Comparison of ENCODE assay signal across 8 cellular contexts in genomic region chr4:40515398-40516293, GRCh38.
A peak's percentile ranks its signal among the peaks of the same experiment; 100 is the strongest.
DNase-seq lines count a peak whose midpoint lies in the region; ATAC-seq lines count a peak whose summit lies in the region.

No MANE protein-coding gene starts in this region.

- H4K91ac ChIP-seq in mesenchymal stem cell (ENCODE audit: low read length), result no peak overlapping the region

- H3K4me3 ChIP-seq in mesenchymal stem cell (ENCODE audit: insufficient read depth in 1 of 2, low read depth in 1 of 2, low read length in 2 of 2), result no peak overlapping the region

- no peak overlapping the region for H3K27ac Mint-ChIP-seq in activated T-cell treated with anti-CD3 and anti-CD28 coated beads, Interleukin-2, amount 50 U/mL, for 72 hours

- H2AK5ac ChIP-seq in mesenchymal stem cell (ENCODE audit: low read length, severe bottlenecking), result peak overlapping the region; percentile 12

- H3K36me3 Mint-ChIP-seq in activated T-cell treated with anti-CD3 and anti-CD28 coated beads, Interleukin-2, amount 50 U/mL, for 72 hours (ENCODE audit: insufficient read depth in 2 of 2), result no peaks in the 10 kb centered on the region

- no peak overlapping the region for H2BK120ac ChIP-seq in mesenchymal stem cell (ENCODE audit: low read depth, low read length)

- H3K14ac ChIP-seq in mesenchymal stem cell (ENCODE audit: low read length in 2 of 2), result no peak overlapping the region

- peak overlapping the region; percentile 9 for H4K8ac ChIP-seq in mesenchymal stem cell (ENCODE audit: low read length)

- H2AFZ ChIP-seq in mesenchymal stem cell (ENCODE audit: low read depth, low read length), result peak overlapping the region; percentile 42

- H3K27me3 Mint-ChIP-seq in activated T-cell treated with anti-CD3 and anti-CD28 coated beads, Interleukin-2, amount 50 U/mL, for 72 hours (ENCODE audit: low read depth), result no peaks in the 10 kb centered on the region

- H3K27me3 ChIP-seq in mesenchymal stem cell (ENCODE audit: control insufficient read depth in 1 of 2, insufficient read depth in 1 of 2, low read length in 2 of 2), result no peaks in the 10 kb centered on the region

- DNase-seq in ELR (ENCODE audit: low read depth) (peak; percentile 7), mesenchymal stem cell (peak; percentile 16), ureter (ENCODE audit: low spot score) (no peak), NCI-H1436 treated with DMSO at 0.1 percent for 48 hours (lab: John Stamatoyannopoulos, UW) (no peak), mesenteric fat pad (ENCODE audit: low spot score) (no peak)
- peak in 1 of 2 donors; percentile 10 for DNase-seq in activated T-cell treated with anti-CD3 and anti-CD28 coated beads, Interleukin-2, amount 50 U/mL, for 72 hours

- H3K36me3 ChIP-seq in mesenchymal stem cell (ENCODE audit: control insufficient read depth in 1 of 2, insufficient read depth in 2 of 2, low read depth in 1 of 2, low read length in 2 of 2), result no peaks in the 10 kb centered on the region

- H3K27ac ChIP-seq in mesenchymal stem cell (ENCODE audit: low read length, poor library complexity, severe bottlenecking), result peak overlapping the region; percentile 74

- H3K4me1 ChIP-seq in mesenchymal stem cell (ENCODE audit: control insufficient read depth, insufficient read depth, low read depth, low read length), result peaks cover 12% of the 10 kb centered on the region

- H3K4me1 Mint-ChIP-seq in activated T-cell treated with anti-CD3 and anti-CD28 coated beads, Interleukin-2, amount 50 U/mL, for 72 hours (ENCODE audit: low read depth), result peaks cover 17% of the 10 kb centered on the region

- no peak overlapping the region for H3K23ac ChIP-seq in mesenchymal stem cell (ENCODE audit: low read length in 2 of 2)

- H3K4me2 ChIP-seq in mesenchymal stem cell (ENCODE audit: low read length, poor library complexity, severe bottlenecking), result no peak overlapping the region

- H3K18ac ChIP-seq in mesenchymal stem cell (ENCODE audit: low read depth in 1 of 2, low read length in 2 of 2), result no peak overlapping the region

- H3K79me1 ChIP-seq in mesenchymal stem cell (replicated peaks; ENCODE audit: low read length, poor library complexity, severe bottlenecking), result no peaks in the 10 kb centered on the region

- peak overlapping the region in 1 of 2 donors; percentile 29 for H3K4me3 Mint-ChIP-seq in activated T-cell treated with anti-CD3 and anti-CD28 coated beads, Interleukin-2, amount 50 U/mL, for 72 hours

- peak; percentile 83 for ATAC-seq in GM19452 (IDR thresholded peaks at IDR 0.05; ENCODE audit: unreplicated experiment)
- ATAC-seq in HG03378 (IDR thresholded peaks at IDR 0.05; ENCODE audit: unreplicated experiment), result peak; percentile 88
- ATAC-seq in activated T-cell treated with anti-CD3 and anti-CD28 coated beads, Interleukin-2, amount 50 U/mL, for 72 hours (replicated peaks in 1 of 2), result peak; percentile 69 to 73

- H3K9me3 ChIP-seq in mesenchymal stem cell (ENCODE audit: control insufficient read depth, low read length), result no peaks in the 10 kb centered on the region

- peak overlapping the region; percentile 7 for H3K9ac ChIP-seq in mesenchymal stem cell (ENCODE audit: low read length)

- peak overlapping the region in 1 of 2 experiments; percentile 39 for H2BK12ac ChIP-seq in mesenchymal stem cell (ENCODE audit: low read length in 2 of 2)

- no peaks in the 10 kb centered on the region for H3K9me3 Mint-ChIP-seq in activated T-cell treated with anti-CD3 and anti-CD28 coated beads, Interleukin-2, amount 50 U/mL, for 72 hours

- no peak overlapping the region for H3K4ac ChIP-seq in mesenchymal stem cell (ENCODE audit: low read depth in 1 of 2, low read length in 2 of 2)

- no peak overlapping the region for H2BK5ac ChIP-seq in mesenchymal stem cell (ENCODE audit: low read depth, low read length, poor library complexity, severe bottlenecking)

- WGBS in mesenchymal stem cell, result 58% methylated on average over 11 of the region's 15 CpGs

- H2BK15ac ChIP-seq in mesenchymal stem cell (ENCODE audit: low read depth, poor library complexity, severe bottlenecking), result no peak overlapping the region

Comparison
In these comparisons a context has a peak if more than half of its experiments do, and no peak if none do; other contexts are left out.
1. DNase-seq: peak in ELR (single experiment) and mesenchymal stem cell (single experiment); none in ureter (single experiment), NCI-H1436 treated with DMSO at 0.1 percent for 48 hours (single experiment) and mesenteric fat pad (single experiment).
2. Peak in every context shown above with its lines, with median percentiles within 50 percentile points of each other: ATAC-seq.